In genomic region chr5:169352901-169353300, GRCh38 we compare ENCODE assay signal across 18 cellular contexts. TPM values are rescaled to one million over a fixed set of nuclear protein-coding genes. Genes with fewer than 3 reads are reported as not detected.
A peak's percentile ranks its signal among the peaks of the same experiment; 100 is the strongest.
DNase-seq lines count a peak whose midpoint lies in the region; ATAC-seq, FAIRE-seq and TF ChIP-seq lines count a peak whose summit lies in the region.
"Had no signal": no experiment of that assay in that cellular context is flagged by ENCODE, and none has a peak within 500 bp of the region (broad histone marks: within the 10 kb centered on the region; RNA-seq: fewer than 3 reads in every experiment).

No MANE protein-coding gene starts in this region.

- peaks cover 47% of the 10 kb centered on the region for H3F3A ChIP-seq in SK-N-SH (replicated peaks; ENCODE audit: insufficient read depth)
- peaks cover 57% of the 10 kb centered on the region for H3F3A ChIP-seq in PC-9 (ENCODE audit: insufficient read depth, low read depth)

- H3K27ac ChIP-seq in SK-N-SH (ENCODE audit: low read depth in 2 of 2, low read length in 1 of 2): peak overlapping the region; percentile 2 to 97; a peak in 3 of 4 replicates
- peak overlapping the region; percentile 98 for H3K27ac ChIP-seq in PC-9
- H3K27ac ChIP-seq in K562 (ENCODE audit: extremely low read depth, low read depth, low read length): no peak overlapping the region
- H3K27ac ChIP-seq in lower lobe of right lung: no peak overlapping the region
- H3K27ac ChIP-seq: 22Rv1, GM23248 had no signal

- H3K4me1 ChIP-seq in SK-N-SH (ENCODE audit: control insufficient read depth in 1 of 2, insufficient read depth in 2 of 2, low read depth in 1 of 2, low read length in 1 of 2) (peaks cover 17 to 29% of the 10 kb centered on the region in 2 experiments), PC-9 (replicated peaks; ENCODE audit: insufficient read depth) (peaks cover 84% of the 10 kb centered on the region), K562 (replicated peaks in 1 of 2; ENCODE audit: control insufficient read depth in 2 of 2, insufficient read depth in 2 of 2, low read length in 2 of 2) (no peaks in the 10 kb centered on the region), lower lobe of right lung (no peaks in the 10 kb centered on the region)

- POLR2A ChIA-PET in SK-N-SH (lab: Yijun Ruan, JAX) (no interaction called here), PC-9 (lab: Charles Lee; ENCODE audit: unreplicated experiment) (no interaction called here), K562 (lab: Yijun Ruan, JAX) (no interaction called here)

- H3K36me3 ChIP-seq in SK-N-SH (replicated peaks in 1 of 2; ENCODE audit: control insufficient read depth in 1 of 2, insufficient read depth in 2 of 2, low read length in 1 of 2): no peaks in the 10 kb centered on the region
- H3K36me3 ChIP-seq in PC-9 (ENCODE audit: low read depth): no peaks in the 10 kb centered on the region
- H3K36me3 ChIP-seq in K562 (ENCODE audit: control insufficient read depth, insufficient read depth, low read length): no peaks in the 10 kb centered on the region
- no peaks in the 10 kb centered on the region for H3K36me3 ChIP-seq in lower lobe of right lung

- TF ChIP-seq CTCF in SK-N-SH (IDR thresholded peaks at IDR 0.05) (no peak), PC-9 (conservative IDR thresholded peaks at IDR 0.05) (no peak), K562 (IDR thresholded peaks at IDR 0.05 in 2 of 3, conservative IDR thresholded peaks at IDR 0.05 in 1 of 3; ENCODE audit: insufficient read depth in 2 of 3, low read depth in 1 of 3, low read length in 3 of 3) (no peak), lower lobe of right lung (IDR thresholded peaks at IDR 0.05) (no peak)

- DNase-seq in SK-N-SH (no peak), PC-9 (no peak), K562 (ENCODE audit: extremely low read depth in 1 of 4, low spot score in 3 of 4) (no peak), lower lobe of right lung (no peak), midbrain (lab: John Stamatoyannopoulos, UW) (no peak), DMS153 (lab: John Stamatoyannopoulos, UW) (no peak)
- DNase-seq: C1 segment of cervical spinal cord; Calu3; CD4-positive, alpha-beta memory T cell; COR-L47; DND-41; GM23248; H9 had no signal

- H3K4me3 ChIP-seq in SK-N-SH (ENCODE audit: low read depth in 2 of 2, low read length in 1 of 2) (no peak overlapping the region), PC-9 (no peak overlapping the region), K562 (no peak overlapping the region), lower lobe of right lung (no peak overlapping the region)
- H3K4me3 ChIP-seq: GM23248 had no signal

- H3K79me2 ChIP-seq in SK-N-SH (ENCODE audit: insufficient read depth) (no peaks in the 10 kb centered on the region), PC-9 (ENCODE audit: low read depth) (no peaks in the 10 kb centered on the region), K562 (ENCODE audit: control insufficient read depth, insufficient read depth, low read length) (no peaks in the 10 kb centered on the region)

- TF ChIP-seq RAD21 in SK-N-SH (IDR thresholded peaks at IDR 0.05; ENCODE audit: low read length): no peak
- no peak for TF ChIP-seq RAD21 in K562 (CRISPR knock-in tag; conservative IDR thresholded peaks at IDR 0.05 in 1 of 2, IDR thresholded peaks at IDR 0.05 in 1 of 2)

- ATAC-seq in SK-N-SH treated with all-trans-retinoic acid at 6 μM for 48 hours: no peak
- ATAC-seq in K562: no peak
- ATAC-seq in lower lobe of right lung: no peak
- ATAC-seq: HCT116 had no signal

- CTCF ChIA-PET in SK-N-SH (lab: Yijun Ruan, JAX): no interaction called here
- CTCF ChIA-PET in PC-9 (lab: Charles Lee): interaction anchor here (0.7 kb wide), 1 partner anchor 1270 kb away, joined by 13 read pairs; no protein-coding TSS in a partner anchor
- CTCF ChIA-PET in K562 (lab: Yijun Ruan, JAX; ENCODE audit: low intra/inter-chr PET ratio): no interaction called here

- H3K4me2 ChIP-seq in SK-N-SH (no peak overlapping the region), PC-9 (no peak overlapping the region), K562 (ENCODE audit: insufficient read depth, low read length) (no peak overlapping the region)

- TF ChIP-seq EP300 in SK-N-SH (IDR thresholded peaks at IDR 0.05; ENCODE audit: borderline replicate concordance in 1 of 2, low read depth in 1 of 2, low read length in 1 of 2) (no peak), K562 (IDR thresholded peaks at IDR 0.05; ENCODE audit: low read length) (no peak)

- TF ChIP-seq POLR2A in K562 (conservative IDR thresholded peaks at IDR 0.05): no peak

- no peak overlapping the region for H2AFZ ChIP-seq in SK-N-SH (ENCODE audit: low read depth)
- no peak overlapping the region for H2AFZ ChIP-seq in PC-9
- no peak overlapping the region for H2AFZ ChIP-seq in K562 (ENCODE audit: low read depth, low read length)
- H2AFZ ChIP-seq: GM23248 had no signal

- H4K20me1 ChIP-seq in SK-N-SH (ENCODE audit: insufficient read depth) (no peaks in the 10 kb centered on the region), PC-9 (ENCODE audit: insufficient read depth) (no peaks in the 10 kb centered on the region), K562 (replicated peaks; ENCODE audit: control insufficient read depth, insufficient read depth, low read length) (no peaks in the 10 kb centered on the region)

- FAIRE-seq in K562 (lab: Jason Lieb, UNC): no peak
- FAIRE-seq: G401.6, GM12892 had no signal

- H3K9me3 ChIP-seq in SK-N-SH (no peaks in the 10 kb centered on the region), PC-9 (ENCODE audit: insufficient read depth, low read depth) (0 out of 2 replicates have a peak, but pooled peaks cover 2% of the 10 kb centered on the region), K562 (replicated peaks; ENCODE audit: control insufficient read depth, insufficient read depth, low read depth, low read length) (no peaks in the 10 kb centered on the region), lower lobe of right lung (no peaks in the 10 kb centered on the region)

- in situ Hi-C loops in K562 (cut with MboI): no loop called here

- H3K9me1 ChIP-seq in K562 (ENCODE audit: control insufficient read depth, insufficient read depth, low read length): no peaks in the 10 kb centered on the region

- intact Hi-C loops in PC-9 (cut with micrococcal nuclease; ENCODE audit: unreplicated experiment) (loop anchor here (5.0 to 10.0 kb wide), 2 partner anchors 232 to 1404 kb away; partner anchors contain the start of gene SPDL1), K562 (cut with micrococcal nuclease) (no loop called here), lower lobe of right lung (cut with DNase I) (no loop called here)

- H3K9me2 ChIP-seq in SK-N-SH: no peaks in the 10 kb centered on the region
- H3K9me2 ChIP-seq in PC-9 (ENCODE audit: insufficient read depth): no peaks in the 10 kb centered on the region

- BruUV-seq in PC-9 (replicated peaks; lab: Mats Ljungman, UMichigan) (no TSS peak), K562 (replicated peaks; lab: Mats Ljungman, UMichigan) (no TSS peak)

- H3K9ac ChIP-seq in SK-N-SH: no peak overlapping the region
- H3K9ac ChIP-seq in K562 (ENCODE audit: insufficient read depth in 1 of 2, low read depth in 2 of 2, low read length in 2 of 2): no peak overlapping the region
- H3K9ac ChIP-seq: GM23248 had no signal

- H3K27me3 ChIP-seq in SK-N-SH (ENCODE audit: insufficient read depth) (no peaks in the 10 kb centered on the region), PC-9 (ENCODE audit: insufficient read depth, low read depth) (no peaks in the 10 kb centered on the region), K562 (ENCODE audit: control insufficient read depth in 2 of 2, insufficient read depth in 2 of 2, low read length in 2 of 2) (no peaks in the 10 kb centered on the region), lower lobe of right lung (ENCODE audit: low read depth) (no peaks in the 10 kb centered on the region)

- 95% methylated on average over 7 of the region's 7 CpGs for WGBS in SK-N-SH (ENCODE audit: low lambda C conversion rate)
- WGBS in K562 (ENCODE audit: insufficient coverage, low coverage, missing lambda C conversion rate): 1% methylated on average over 7 of the region's 7 CpGs

TF ChIP-seq in SK-N-SH, 30 proteins besides CTCF, POLR2A, EP300 and RAD21 (continues in another document):
- no peak for TF ChIP-seq POLR2AphosphoS5 (IDR thresholded peaks at IDR 0.05; ENCODE audit: low read depth, low read length)

TF ChIP-seq in SK-N-SH treated with all-trans-retinoic acid at 6 μM for 48 hours, 23 proteins besides CTCF, POLR2A, EP300 and RAD21 (continues in another document):
- TF ChIP-seq ZNF70 (CRISPR knock-in tag; IDR thresholded peaks at IDR 0.05): no peak
- TF ChIP-seq ZNF8 (CRISPR knock-in tag; IDR thresholded peaks at IDR 0.05): no peak
- TF ChIP-seq ZC3H10 (CRISPR knock-in tag; IDR thresholded peaks at IDR 0.05): no peak
- TF ChIP-seq PPARA (CRISPR knock-in tag; IDR thresholded peaks at IDR 0.05; ENCODE audit: borderline replicate concordance): no peak

TF ChIP-seq in K562, 482 proteins besides CTCF, POLR2A, EP300 and RAD21 (continues in another document):
- no peak for TF ChIP-seq MYBL2 (IDR thresholded peaks at IDR 0.05; ENCODE audit: low read depth)
- TF ChIP-seq MYBL2 (CRISPR knock-in tag; IDR thresholded peaks at IDR 0.05; ENCODE audit: borderline replicate concordance): no peak
- peak; percentile 62; the same call in 1 of the 2 replicates for TF ChIP-seq MAFG (tag; conservative IDR thresholded peaks at IDR 0.05)
- TF ChIP-seq HMG20A (CRISPR knock-in tag; conservative IDR thresholded peaks at IDR 0.05): no peak
- TF ChIP-seq C11orf30 (IDR thresholded peaks at IDR 0.05; ENCODE audit: low read depth): peak; percentile 53; the same call in 1 of the 2 replicates

RNA-seq across cellular contexts. Expression of gene SLIT3, which starts 52.0 kb away (rescaled TPM):
- polyA plus RNA-seq in SK-N-SH (2012; rRNA removed): 80.0 and 119 TPM in 2 replicates
- polyA plus RNA-seq in SK-N-SH (2012; cell fraction: cytosol; rRNA removed): 65.8 and 110 TPM in 2 replicates
- 139 and 176 TPM in 2 replicates for polyA plus RNA-seq in SK-N-SH (2012; cell fraction: nucleus; rRNA removed)
- total RNA-seq in PC-9 (2021): not detected in 2 replicates
- total RNA-seq in K562 (2011; cell fraction: chromatin; rRNA removed; ENCODE audit: low replicate concordance): not detected in 2 replicates
- not detected in 2 replicates for total RNA-seq in K562 (2011; cell fraction: nucleolus; rRNA removed)
- not detected in 2 replicates for total RNA-seq in K562 (2011; cell fraction: nucleoplasm; rRNA removed)
- not detected in 2 replicates for total RNA-seq in K562 (2014; rRNA removed)
- not detected in 2 replicates for total RNA-seq in K562 (2014; rRNA removed; fragmentation: Illumina TruSeq; extraction: Trizol)
- total RNA-seq in K562 (2015; rRNA removed; fragmentation: Illumina TruSeq; extraction: Trizol): not detected in 2 replicates
- total RNA-seq in K562 (2021): 0.04 and 0.13 TPM in 2 replicates
- polyA plus RNA-seq in K562 (2011; rRNA removed): 0.01 TPM in 2 replicates
- polyA plus RNA-seq in K562 (2011; cell fraction: cytosol; rRNA removed): 0.03 TPM in 1 of 2 replicates, not detected in the other
- polyA plus RNA-seq in K562 (2011; cell fraction: nucleus; rRNA removed): 0.03 TPM in 1 of 2 replicates, not detected in the other
- polyA plus RNA-seq in K562 (2012): 0.19 TPM in 1 of 2 replicates, not detected in the other
- polyA plus RNA-seq in K562 (2014; fragmentation: Illumina TruSeq; extraction: Trizol): not detected in 2 replicates
- polyA plus RNA-seq in K562 (2014; fragmentation: Nextera tagmentation; extraction: Ambion mirVana): not detected
- polyA plus RNA-seq in K562 (2014; rRNA removed): not detected in 2 replicates
- not detected in 2 replicates for polyA minus RNA-seq in K562 (2011; rRNA and poly(A)+ RNA removed)
- polyA minus RNA-seq in K562 (2011; cell fraction: cytosol; rRNA and poly(A)+ RNA removed): not detected in 2 replicates
- polyA minus RNA-seq in K562 (2011; cell fraction: nucleus; rRNA and poly(A)+ RNA removed): not detected in 2 replicates
- 48.6 TPM for total RNA-seq in lower lobe of right lung
- total RNA-seq: Calu3; CD4-positive, alpha-beta memory T cell had no signal
- polyA plus RNA-seq: CD4-positive, alpha-beta memory T cell had no signal

Comparison
In these comparisons a context has a peak if more than half of its experiments do, and no peak if none do; other contexts are left out.
1. H3K27ac ChIP-seq: peak in SK-N-SH (2 of 2) and PC-9 (single experiment); none in K562 (single experiment) and lower lobe of right lung (single experiment).
2. RNA of gene SLIT3, which starts 52.0 kb away (total RNA-seq): 48.6 TPM in lower lobe of right lung (single experiment); not detected in PC-9 and 0.04 to 0.13 TPM in K562; every median in the first group is over 10 times any median in the second.